1 cellular context compared by ENCODE assay signal in the genomic region with DNA sequence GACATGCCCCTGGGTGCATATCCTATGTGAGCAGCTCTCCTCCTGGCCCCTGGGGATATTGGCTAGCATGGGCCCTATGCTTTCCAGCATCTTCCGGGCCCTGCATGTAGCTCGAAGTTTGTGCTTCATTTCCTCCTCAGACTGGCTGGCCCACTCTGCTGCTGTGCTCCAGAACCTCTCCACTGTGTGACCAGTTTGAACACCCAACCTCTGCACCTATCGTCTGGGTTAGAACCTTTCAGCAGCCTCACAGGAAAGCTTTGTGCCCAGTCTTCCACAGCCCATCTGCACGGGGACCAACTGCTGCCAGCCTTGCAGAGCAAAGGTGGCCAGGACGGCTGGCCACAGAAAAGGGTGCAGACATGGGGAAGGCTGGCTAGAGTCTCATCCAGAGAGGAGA.
TF ChIP-seq lines count a peak whose summit lies in the region.

No MANE protein-coding gene starts in this region.

TF ChIP-seq in HepG2, 621 proteins besides CTCF, POLR2A, EP300 and RAD21:
- TF ChIP-seq PAX8 (CRISPR knock-in tag; IDR thresholded peaks at IDR 0.05; ENCODE audit: borderline replicate concordance) (no peak), MTF1 (CRISPR knock-in tag; IDR thresholded peaks at IDR 0.05) (no peak), KLF6 (CRISPR knock-in tag; IDR thresholded peaks at IDR 0.05) (no peak), ZNF652 (CRISPR knock-in tag; IDR thresholded peaks at IDR 0.05; ENCODE audit: borderline replicate concordance, low read depth) (no peak)
